In the genomic region with DNA sequence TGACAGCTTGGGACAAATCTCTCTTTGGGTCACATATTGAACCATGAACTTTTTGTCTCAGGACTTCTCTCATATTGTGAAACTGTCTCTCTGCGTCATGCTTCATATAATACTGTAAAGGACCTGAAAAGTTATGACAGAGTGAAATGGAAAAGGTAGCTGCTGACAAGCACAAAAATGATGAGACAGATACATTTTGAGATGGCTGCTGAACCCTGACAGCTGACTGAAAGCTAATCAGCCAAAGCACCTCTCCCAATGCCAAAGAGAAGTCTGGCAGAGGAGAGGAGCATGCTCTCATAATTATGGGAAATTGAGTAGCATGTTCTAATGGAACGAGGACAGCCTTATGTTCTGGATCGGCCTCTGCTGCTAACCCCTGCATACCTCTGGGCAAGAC, we compare ENCODE assay signal across 36 cellular contexts.
"Had no signal": no experiment of that assay in that cellular context is flagged by ENCODE, and none has a peak within 500 bp of the region (broad histone marks: within the 10 kb centered on the region; RNA-seq: fewer than 3 reads in every experiment).

No MANE protein-coding gene starts in this region.

- DNase-seq: activated B cell treated with CpG ODN at 0.5 μM for 24 hours; activated CD4-positive, alpha-beta memory T cell treated with anti-CD3 and anti-CD28 coated beads for 36 hours; activated CD4-positive, alpha-beta T cell treated with anti-CD3 and anti-CD28 coated beads for 4 hours; activated CD4-positive, alpha-beta T cell treated with anti-CD3 and anti-CD28 coated beads, Interleukin-2, amount 10 ng/mL, durations not matched to agents 24 days and 14 days; activated CD4-positive, alpha-beta T cell treated with anti-CD3 and anti-CD28 coated beads, Interleukin-2, amount 50 U/mL, for 1 hour; activated CD4-positive, alpha-beta T cell treated with anti-CD3 and anti-CD28 coated beads, Interleukin-2, amount 50 U/mL, for 4 hours; activated CD4-positive, CD25-positive, alpha-beta regulatory T cell treated with anti-CD3 and anti-CD28 coated beads, Interleukin-2, amount 50 U/mL, for 72 hours; activated CD8-positive, alpha-beta memory T cell treated with anti-CD3 and anti-CD28 coated beads, Interleukin-2, amount 50 U/mL, for 4 hours; activated CD8-positive, alpha-beta T cell treated with anti-CD3 and anti-CD28 coated beads for 36 hours; activated effector memory CD4-positive, alpha-beta T cell treated with anti-CD3 and anti-CD28 coated beads, Interleukin-2, amount 50 U/mL, for 16 hours; activated gamma-delta T cell treated with Interleukin-2 at 50 U/mL for 16 hours; activated naive CD4-positive, alpha-beta T cell; activated naive CD4-positive, alpha-beta T cell treated with anti-CD3 and anti-CD28 coated beads for 36 hours; activated naive CD4-positive, alpha-beta T cell treated with anti-CD3 and anti-CD28 coated beads, Interleukin-2, amount 50 U/mL, for 16 hours; activated naive CD8-positive, alpha-beta T cell treated with anti-CD3 and anti-CD28 coated beads for 36 hours; activated T-cell treated with anti-CD3 and anti-CD28 coated beads for 4 hours; activated T-cell treated with anti-CD3 and anti-CD28 coated beads, Interleukin-2, amount 50 U/mL, for 1 hour; activated T-cell treated with anti-CD3 and anti-CD28 coated beads, Interleukin-2, amount 50 U/mL, for 4 hours; activated T-cell treated with anti-CD3 and anti-CD28 coated beads, Interleukin-2, amount 50 U/mL, for 72 hours; adrenal gland; amniotic stem cell; aorta; caudate nucleus; cerebellar nuclear complex; T-helper 1 cell; T-helper 2 cell; T-helper 9 cell had no signal

- H3K4me3 Mint-ChIP-seq: activated B cell treated with CpG ODN at 0.5 μM for 24 hours; activated CD4-positive, alpha-beta memory T cell treated with anti-CD3 and anti-CD28 coated beads for 36 hours; activated CD4-positive, alpha-beta T cell treated with anti-CD3 and anti-CD28 coated beads, Interleukin-2, amount 10 ng/mL, durations not matched to agents 24 days and 14 days; activated CD8-positive, alpha-beta T cell treated with anti-CD3 and anti-CD28 coated beads for 36 hours; activated naive CD4-positive, alpha-beta T cell treated with anti-CD3 and anti-CD28 coated beads for 36 hours; activated naive CD8-positive, alpha-beta T cell treated with anti-CD3 and anti-CD28 coated beads for 36 hours; activated T-cell treated with anti-CD3 and anti-CD28 coated beads, Interleukin-2, amount 50 U/mL, for 4 hours; activated T-cell treated with anti-CD3 and anti-CD28 coated beads, Interleukin-2, amount 50 U/mL, for 72 hours; activated T-helper 1 cell treated with anti-CD3 and anti-CD28 coated beads, Interleukin-12 subunit alpha, Interleukin-12 subunit beta, Interleukin-2, Interleukin-4 antibody, amounts not matched to agents 30 ng/mL and 10 ng/mL and 1 ng/mL, durations not matched to agents 14 hours and 24 hours and 36 hours; activated T-helper 17 cell treated with anti-CD3 and anti-CD28 coated beads, Interleukin-2, amount 50 U/mL, for 72 hours; brain; central memory CD8-positive, alpha-beta T cell; T-helper 1 cell treated with Interleukin-12 subunit alpha and Interleukin-12 subunit beta and Interleukin-4 antibody, amounts not matched to agents 30 μg/mL and 1 μg/mL, for 36 hours; T-helper 2 cell treated with Interferon-gamma antibody and Interleukin-4, amounts not matched to agents 5 μg/mL and 100 μg/mL, for 36 hours had no signal

- H3K4me1 ChIP-seq: adrenal gland had no signal

- ATAC-seq: activated CD8-positive, alpha-beta T cell treated with anti-CD3 and anti-CD28 coated beads for 36 hours; activated naive CD4-positive, alpha-beta T cell treated with anti-CD3 and anti-CD28 coated beads, Interleukin-2, amount 50 U/mL, for 72 hours; activated T-cell treated with anti-CD3 and anti-CD28 coated beads, Interleukin-2, amount 50 U/mL, for 4 hours; activated T-cell treated with anti-CD3 and anti-CD28 coated beads, Interleukin-2, amount 50 U/mL, for 72 hours; activated T-helper 17 cell treated with anti-CD3 and anti-CD28 coated beads, Interleukin-2, amount 50 U/mL, for 72 hours had no signal

- H3K27me3 ChIP-seq: adrenal gland, cardiac muscle cell had no signal

- H3K36me3 Mint-ChIP-seq: activated CD4-positive, alpha-beta memory T cell treated with anti-CD3 and anti-CD28 coated beads for 36 hours; activated naive CD4-positive, alpha-beta T cell treated with anti-CD3 and anti-CD28 coated beads, Interleukin-2, amount 50 U/mL, for 72 hours; activated naive CD8-positive, alpha-beta T cell treated with anti-CD3 and anti-CD28 coated beads for 36 hours; brain had no signal

- H3K27me3 Mint-ChIP-seq: activated B cell treated with CpG ODN at 0.5 μM for 24 hours; activated CD4-positive, alpha-beta memory T cell treated with anti-CD3 and anti-CD28 coated beads for 36 hours; activated CD4-positive, alpha-beta T cell treated with anti-CD3 and anti-CD28 coated beads, Interleukin-2, amount 10 ng/mL, durations not matched to agents 24 days and 14 days; activated CD8-positive, alpha-beta T cell treated with anti-CD3 and anti-CD28 coated beads for 36 hours; activated naive CD8-positive, alpha-beta T cell treated with anti-CD3 and anti-CD28 coated beads for 36 hours; activated T-helper 17 cell treated with anti-CD3 and anti-CD28 coated beads, Interleukin-2, amount 50 U/mL, for 72 hours; brain; central memory CD8-positive, alpha-beta T cell had no signal

- H3K36me3 ChIP-seq: adrenal gland, cardiac muscle cell had no signal

- H3K9me3 Mint-ChIP-seq: activated B cell treated with CpG ODN at 0.5 μM for 24 hours; activated T-cell treated with anti-CD3 and anti-CD28 coated beads, Interleukin-2, amount 50 U/mL, for 4 hours; activated T-helper 1 cell treated with anti-CD3 and anti-CD28 coated beads, Interleukin-12 subunit alpha, Interleukin-12 subunit beta, Interleukin-2, Interleukin-4 antibody, amounts not matched to agents 30 ng/mL and 10 ng/mL and 1 ng/mL, durations not matched to agents 14 hours and 24 hours and 36 hours; brain; central memory CD8-positive, alpha-beta T cell had no signal

- H3K4me3 ChIP-seq: adrenal gland, cardiac muscle cell had no signal

- H3K27ac ChIP-seq: adrenal gland, cardiac muscle cell, VCaP had no signal

- H3K4me1 Mint-ChIP-seq: activated B cell treated with CpG ODN at 0.5 μM for 24 hours; activated CD4-positive, alpha-beta T cell treated with anti-CD3 and anti-CD28 coated beads, Interleukin-2, amount 10 ng/mL, durations not matched to agents 24 days and 14 days; activated naive CD8-positive, alpha-beta T cell treated with anti-CD3 and anti-CD28 coated beads for 36 hours; activated T-helper 17 cell treated with anti-CD3 and anti-CD28 coated beads, Interleukin-2, amount 50 U/mL, for 72 hours; brain; central memory CD8-positive, alpha-beta T cell had no signal

- H3K9me3 ChIP-seq: adrenal gland had no signal

- H3K27ac Mint-ChIP-seq: activated B cell treated with CpG ODN at 0.5 μM for 24 hours; activated CD4-positive, alpha-beta memory T cell treated with anti-CD3 and anti-CD28 coated beads for 36 hours; activated CD4-positive, alpha-beta T cell treated with anti-CD3 and anti-CD28 coated beads, Interleukin-2, amount 10 ng/mL, durations not matched to agents 24 days and 14 days; activated CD8-positive, alpha-beta T cell treated with anti-CD3 and anti-CD28 coated beads for 36 hours; activated naive CD4-positive, alpha-beta T cell treated with anti-CD3 and anti-CD28 coated beads for 36 hours; activated naive CD4-positive, alpha-beta T cell treated with anti-CD3 and anti-CD28 coated beads, Interleukin-2, amount 50 U/mL, for 72 hours; activated naive CD8-positive, alpha-beta T cell treated with anti-CD3 and anti-CD28 coated beads for 36 hours; activated T-cell treated with anti-CD3 and anti-CD28 coated beads, Interleukin-2, amount 50 U/mL, for 72 hours; activated T-helper 1 cell treated with anti-CD3 and anti-CD28 coated beads, Interleukin-12 subunit alpha, Interleukin-12 subunit beta, Interleukin-2, Interleukin-4 antibody, amounts not matched to agents 30 ng/mL and 10 ng/mL and 1 ng/mL, durations not matched to agents 14 hours and 24 hours and 36 hours; activated T-helper 17 cell treated with anti-CD3 and anti-CD28 coated beads, Interleukin-2, amount 50 U/mL, for 72 hours; brain; T-helper 1 cell treated with Interleukin-12 subunit alpha and Interleukin-12 subunit beta and Interleukin-4 antibody, amounts not matched to agents 30 μg/mL and 1 μg/mL, for 36 hours; T-helper 2 cell treated with Interferon-gamma antibody and Interleukin-4, amounts not matched to agents 5 μg/mL and 100 μg/mL, for 36 hours had no signal
